Comparison of ENCODE assay signal across 1 cellular context in the genomic region with DNA sequence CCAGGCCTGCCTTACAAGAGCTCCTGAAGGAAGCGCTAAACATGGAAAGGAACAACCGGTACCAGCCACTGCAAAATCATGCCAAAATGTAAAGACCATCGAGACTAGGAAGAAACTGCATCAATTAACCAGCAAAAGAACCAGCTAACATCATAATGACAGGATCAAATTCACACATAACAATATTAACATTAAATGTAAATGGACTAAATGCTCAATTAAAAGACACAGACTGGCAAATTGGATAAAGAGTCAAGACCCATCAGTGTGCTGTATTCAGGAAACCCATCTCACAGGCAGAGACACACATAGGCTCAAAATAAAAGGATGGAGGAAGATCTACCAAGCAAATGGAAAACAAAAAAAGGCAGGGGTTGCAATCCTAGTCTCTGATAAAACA.
A peak's percentile ranks its signal among the peaks of the same experiment; 100 is the strongest.
DNase-seq lines count a peak whose midpoint lies in the region; ATAC-seq, FAIRE-seq and TF ChIP-seq lines count a peak whose summit lies in the region.
"Not testable (repeated sequence)": the region's sequence is repeated elsewhere in the genome, so short reads cannot be mapped to it uniquely, and the experiment has no call there.

No MANE protein-coding gene starts in this region.

- H3K9me1 ChIP-seq in K562 (ENCODE audit: control insufficient read depth, insufficient read depth, low read length) = not testable (repeated sequence)

- H3K4me1 ChIP-seq in K562 (replicated peaks in 1 of 2; ENCODE audit: control insufficient read depth in 2 of 2, insufficient read depth in 2 of 2, low read length in 2 of 2) = not testable (repeated sequence)

- H3K4me2 ChIP-seq in K562 (ENCODE audit: insufficient read depth, low read length) = not testable (repeated sequence)

- not testable (repeated sequence) for TF ChIP-seq EP300 in K562 (IDR thresholded peaks at IDR 0.05; ENCODE audit: low read length)

- not testable (repeated sequence) for H3K9me3 ChIP-seq in K562 (replicated peaks; ENCODE audit: control insufficient read depth, insufficient read depth, low read depth, low read length)

- not testable (repeated sequence) for H3K4me3 ChIP-seq in K562

- intact Hi-C loops in K562 (cut with micrococcal nuclease) = not testable (repeated sequence)

- POLR2A ChIA-PET in K562 (lab: Yijun Ruan, JAX) = not testable (repeated sequence)

- not testable (repeated sequence) for H3K36me3 ChIP-seq in K562 (ENCODE audit: control insufficient read depth, insufficient read depth, low read length)

- H2AFZ ChIP-seq in K562 (ENCODE audit: low read depth, low read length) = not testable (repeated sequence)

- H3K27me3 ChIP-seq in K562 (ENCODE audit: control insufficient read depth in 2 of 2, insufficient read depth in 2 of 2, low read length in 2 of 2) = not testable (repeated sequence)

- not testable (repeated sequence) for ATAC-seq in K562

- FAIRE-seq in K562 (lab: Jason Lieb, UNC) = not testable (repeated sequence)

- not testable (repeated sequence) for TF ChIP-seq POLR2A in K562 (conservative IDR thresholded peaks at IDR 0.05)

- DNase-seq in K562 (ENCODE audit: extremely low read depth in 1 of 4, low spot score in 3 of 4) = not testable (repeated sequence)

- H4K20me1 ChIP-seq in K562 (replicated peaks; ENCODE audit: control insufficient read depth, insufficient read depth, low read length) = not testable (repeated sequence)

- H3K79me2 ChIP-seq in K562 (ENCODE audit: control insufficient read depth, insufficient read depth, low read length) = not testable (repeated sequence)

- TF ChIP-seq CTCF in K562 (IDR thresholded peaks at IDR 0.05 in 2 of 3, conservative IDR thresholded peaks at IDR 0.05 in 1 of 3; ENCODE audit: insufficient read depth in 2 of 3, low read depth in 1 of 3, low read length in 3 of 3) = not testable (repeated sequence)

- CTCF ChIA-PET in K562 (lab: Yijun Ruan, JAX; ENCODE audit: low intra/inter-chr PET ratio) = not testable (repeated sequence)

- H3K9ac ChIP-seq in K562 (ENCODE audit: insufficient read depth in 1 of 2, low read depth in 2 of 2, low read length in 2 of 2) = not testable (repeated sequence)

- H3K27ac ChIP-seq in K562 (ENCODE audit: extremely low read depth, low read depth, low read length) = not testable (repeated sequence)

- TF ChIP-seq RAD21 in K562 (CRISPR knock-in tag; conservative IDR thresholded peaks at IDR 0.05 in 1 of 2, IDR thresholded peaks at IDR 0.05 in 1 of 2) = not testable (repeated sequence)

- in situ Hi-C loops in K562 (cut with MboI) = not testable (repeated sequence)

- not testable (repeated sequence) for BruUV-seq in K562 (replicated peaks; lab: Mats Ljungman, UMichigan)

- no CpG with 5 or more reads among the region's 3 CpGs for WGBS in K562 (ENCODE audit: insufficient coverage, low coverage, missing lambda C conversion rate)

TF ChIP-seq in K562, 482 proteins besides CTCF, POLR2A, EP300 and RAD21:
- TF ChIP-seq ZNF507 (tag; conservative IDR thresholded peaks at IDR 0.05) = peak; percentile 97
- peak; percentile 82 for TF ChIP-seq ZNF354B (CRISPR knock-in tag; IDR thresholded peaks at IDR 0.05)
